19 cellular contexts compared by ENCODE assay signal in genomic region chr17:64242633-64243032, GRCh38.
"Had no signal": no experiment of that assay in that cellular context is flagged by ENCODE, and none has a peak within 500 bp of the region (broad histone marks: within the 10 kb centered on the region; RNA-seq: fewer than 3 reads in every experiment).

No MANE protein-coding gene starts in this region.

- H3K4me3 Mint-ChIP-seq: naive thymus-derived CD4-positive, alpha-beta T cell; neural crest cell had no signal

- H3K36me3 ChIP-seq: ovary, suprapubic skin, thyroid gland, upper lobe of left lung, uterus had no signal

- ATAC-seq: naive thymus-derived CD4-positive, alpha-beta T cell; right cardiac atrium; stimulated activated naive CD8-positive, alpha-beta T cell treated with anti-CD3 and anti-CD28 coated beads, Interleukin-15, Interleukin-2, amounts not matched to agents 100 U/mL and 50 U/mL, for 24 hours had no signal

- H3K27ac ChIP-seq: ovary, suprapubic skin, thyroid gland, upper lobe of left lung, uterus had no signal

- H3K9me3 ChIP-seq: ovary, suprapubic skin, thyroid gland, upper lobe of left lung, uterus had no signal

- H3K27ac Mint-ChIP-seq: naive thymus-derived CD4-positive, alpha-beta T cell had no signal

- H3K4me3 ChIP-seq: dorsolateral prefrontal cortex, ovary, suprapubic skin, thyroid gland, upper lobe of left lung, uterus had no signal

- H3K27me3 ChIP-seq: dorsolateral prefrontal cortex, ovary, suprapubic skin, thyroid gland, upper lobe of left lung, uterus had no signal

- DNase-seq: cortex of kidney; dorsolateral prefrontal cortex; effector CD8-positive, alpha-beta T cell; foreskin melanocyte; head of caudate nucleus; hippocampal formation; kidney glomerular epithelial cell; mesendoderm; naive thymus-derived CD4-positive, alpha-beta T cell; ovary; small intestine; stimulated activated CD4-positive, alpha-beta T cell treated with anti-CD3 and anti-CD28 coated beads, Interleukin-2, amount 100 ng/mL, for 48 hours; stimulated activated naive CD8-positive, alpha-beta T cell treated with anti-CD3 and anti-CD28 coated beads, Interleukin-15, Interleukin-2, amounts not matched to agents 100 U/mL and 50 U/mL, for 24 hours; thyroid gland; upper lobe of left lung; uterus had no signal

- H3K27me3 Mint-ChIP-seq: naive thymus-derived CD4-positive, alpha-beta T cell had no signal

- H3K9me3 Mint-ChIP-seq: naive thymus-derived CD4-positive, alpha-beta T cell; neural crest cell had no signal
